1 cellular context compared by ENCODE assay signal in genomic region chr3:169946336-169946735, GRCh38.
A peak's percentile ranks its signal among the peaks of the same experiment; 100 is the strongest.
TF ChIP-seq lines count a peak whose summit lies in the region.

No MANE protein-coding gene starts in this region.

TF ChIP-seq in K562, 482 proteins besides CTCF, POLR2A, EP300 and RAD21:
- TF ChIP-seq MAX (CRISPR knock-in tag; IDR thresholded peaks at IDR 0.05) (0 out of 2 replicates have a peak, but pooled peaks have one; percentile 4), SMARCC2 (IDR thresholded peaks at IDR 0.05; ENCODE audit: low read depth) (no peak)
TF ChIP-seq in K562: peak in this region for 1.
